In genomic region chr3:29138171-29138570, GRCh38 we compare ENCODE assay signal across 18 cellular contexts.
"Had no signal": no experiment of that assay in that cellular context is flagged by ENCODE, and none has a peak within 500 bp of the region (broad histone marks: within the 10 kb centered on the region; RNA-seq: fewer than 3 reads in every experiment).

No MANE protein-coding gene starts in this region.

- H3K27me3 ChIP-seq: esophagus squamous epithelium, suprapubic skin had no signal

- DNase-seq: cortex of kidney; effector memory CD8-positive, alpha-beta T cell; erythroblast; esophagus squamous epithelium; foreskin melanocyte; left ventricle myocardium superior; lower lobe of right lung; naive thymus-derived CD8-positive, alpha-beta T cell; nephron progenitor cell; nucleus accumbens; right cardiac atrium; stimulated activated CD4-positive, alpha-beta T cell treated with anti-CD3 and anti-CD28 coated beads, Interleukin-12 subunit alpha, Interleukin-12 subunit beta, amount 100 ng/mL, for 4 hours; stimulated activated CD4-positive, alpha-beta T cell treated with anti-CD3 and anti-CD28 coated beads, Interleukin-4, amount 100 ng/mL, for 1 hour; stimulated activated naive CD4-positive, alpha-beta T cell had no signal

- H3K4me3 ChIP-seq: esophagus squamous epithelium, lower lobe of right lung, prostate gland, smooth muscle cell, suprapubic skin had no signal

- H3K9me3 ChIP-seq: esophagus squamous epithelium, lower lobe of right lung, prostate gland, suprapubic skin had no signal

- H3K36me3 ChIP-seq: esophagus squamous epithelium, lower lobe of right lung, prostate gland, suprapubic skin had no signal

- H3K27ac ChIP-seq: esophagus squamous epithelium, lower lobe of right lung, prostate gland, suprapubic skin had no signal

- FAIRE-seq: endometrium had no signal

- H3K4me2 ChIP-seq: smooth muscle cell had no signal

- ATAC-seq: effector memory CD8-positive, alpha-beta T cell; left ventricle myocardium superior; lower lobe of right lung; naive thymus-derived CD8-positive, alpha-beta T cell; right cardiac atrium had no signal

- H3K4me1 ChIP-seq: prostate gland, suprapubic skin had no signal
